ENCODE assay signal across 1 cellular context in the genomic region with DNA sequence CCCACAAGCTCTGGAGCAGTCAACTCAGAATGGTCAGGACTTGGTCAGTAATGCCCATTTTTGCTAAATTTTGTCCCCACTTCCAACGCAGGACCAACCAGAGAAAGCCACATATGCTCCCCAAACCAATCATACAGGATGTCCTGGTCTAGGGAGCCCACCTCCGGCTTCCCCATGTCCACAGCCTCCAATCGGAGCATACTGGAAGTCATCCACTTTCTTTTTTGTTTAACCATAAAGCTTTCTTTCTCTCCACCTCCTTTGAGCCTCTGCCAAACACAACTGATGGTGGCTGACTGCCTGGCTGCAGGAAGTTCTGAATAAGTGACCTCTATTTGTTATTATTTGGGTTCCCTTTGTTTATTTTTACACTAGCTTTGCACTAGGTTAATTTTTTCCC.
TF ChIP-seq lines count a peak whose summit lies in the region.

No MANE protein-coding gene starts in this region.

TF ChIP-seq in HepG2, 621 proteins besides CTCF, POLR2A, EP300 and RAD21:
- TF ChIP-seq, protein P1, sequence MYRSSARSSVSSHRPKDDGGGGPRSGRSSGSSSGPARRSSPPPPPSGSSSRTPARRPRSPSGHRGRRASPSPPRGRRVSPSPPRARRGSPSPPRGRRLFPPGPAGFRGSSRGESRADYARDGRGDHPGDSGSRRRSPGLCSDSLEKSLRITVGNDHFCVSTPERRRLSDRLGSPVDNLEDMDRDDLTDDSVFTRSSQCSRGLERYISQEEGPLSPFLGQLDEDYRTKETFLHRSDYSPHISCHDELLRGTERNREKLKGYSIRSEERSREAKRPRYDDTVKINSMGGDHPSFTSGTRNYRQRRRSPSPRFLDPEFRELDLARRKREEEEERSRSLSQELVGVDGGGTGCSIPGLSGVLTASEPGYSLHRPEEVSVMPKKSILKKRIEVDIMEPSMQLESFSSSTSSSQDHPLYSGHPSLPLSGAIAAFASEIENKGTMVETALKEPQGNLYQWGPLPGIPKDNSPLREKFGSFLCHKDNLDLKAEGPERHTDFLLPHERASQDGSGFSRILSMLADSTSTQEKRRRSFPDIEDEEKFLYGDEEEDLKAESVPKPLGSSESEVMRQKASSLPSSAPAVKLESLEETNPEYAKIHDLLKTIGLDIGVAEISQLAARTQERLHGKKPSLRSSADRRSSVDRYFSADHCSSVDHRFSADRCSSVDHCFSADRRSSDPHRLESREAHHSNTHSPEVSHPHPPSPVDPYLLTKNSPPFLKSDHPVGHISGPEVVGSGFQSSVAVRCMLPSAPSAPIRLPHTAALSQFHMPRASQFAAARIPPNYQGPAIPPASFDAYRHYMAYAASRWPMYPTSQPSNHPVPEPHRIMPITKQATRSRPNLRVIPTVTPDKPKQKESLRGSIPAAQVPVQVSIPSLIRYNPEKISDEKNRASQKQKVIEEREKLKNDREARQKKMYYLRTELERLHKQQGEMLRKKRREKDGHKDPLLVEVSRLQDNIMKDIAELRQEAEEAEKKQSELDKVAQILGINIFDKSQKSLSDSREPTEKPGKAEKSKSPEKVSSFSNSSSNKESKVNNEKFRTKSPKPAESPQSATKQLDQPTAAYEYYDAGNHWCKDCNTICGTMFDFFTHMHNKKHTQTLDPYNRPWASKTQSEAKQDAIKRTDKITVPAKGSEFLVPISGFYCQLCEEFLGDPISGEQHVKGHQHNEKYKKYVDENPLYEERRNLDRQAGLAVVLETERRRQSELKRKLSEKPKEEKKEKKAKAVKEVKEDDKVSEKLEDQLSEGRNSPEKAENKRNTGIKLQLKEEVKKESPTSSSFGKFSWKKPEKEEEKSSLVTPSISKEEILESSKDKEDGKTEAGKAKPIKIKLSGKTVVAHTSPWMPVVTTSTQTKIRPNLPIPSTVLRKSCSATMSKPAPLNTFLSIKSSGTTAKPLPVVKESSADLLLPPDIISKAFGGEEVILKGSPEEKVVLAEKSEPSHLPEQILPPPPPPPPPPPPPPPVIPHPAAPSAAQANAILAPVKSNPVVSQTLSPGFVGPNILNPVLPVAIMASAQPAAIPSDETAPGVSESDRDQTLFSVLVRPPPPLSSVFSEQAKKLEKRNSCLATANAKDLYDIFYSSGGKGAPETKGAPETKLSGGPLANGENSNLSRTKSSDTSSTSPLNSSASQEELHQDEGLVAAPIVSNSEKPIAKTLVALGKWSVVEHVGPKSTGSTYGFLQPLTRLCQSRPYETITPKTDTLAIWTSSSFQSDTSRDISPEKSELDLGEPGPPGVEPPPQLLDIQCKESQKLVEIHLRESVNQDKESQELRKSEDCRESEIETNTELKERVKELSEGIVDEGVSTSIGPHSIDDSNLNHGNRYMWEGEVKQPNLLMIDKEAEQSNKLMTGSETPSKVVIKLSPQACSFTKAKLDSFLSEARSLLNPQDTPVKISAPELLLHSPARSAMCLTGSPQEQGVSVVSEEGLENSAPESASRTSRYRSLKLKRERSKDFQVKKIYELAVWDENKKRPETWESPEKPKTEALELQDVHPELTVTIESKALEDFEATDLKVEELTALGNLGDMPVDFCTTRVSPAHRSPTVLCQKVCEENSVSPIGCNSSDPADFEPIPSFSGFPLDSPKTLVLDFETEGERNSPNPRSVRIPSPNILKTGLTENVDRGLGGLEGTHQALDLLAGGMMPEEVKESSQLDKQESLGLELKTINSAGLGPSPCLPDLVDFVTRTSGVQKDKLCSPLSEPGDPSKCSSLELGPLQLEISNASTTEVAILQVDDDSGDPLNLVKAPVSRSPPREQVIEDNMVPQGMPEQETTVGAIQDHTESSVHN (CRISPR knock-in tag; IDR thresholded peaks at IDR 0.05), result no peak
- TF ChIP-seq ZSCAN20 (CRISPR knock-in tag; IDR thresholded peaks at IDR 0.05; ENCODE audit: borderline replicate concordance) (no peak), ZC3H4 (CRISPR knock-in tag; IDR thresholded peaks at IDR 0.05; ENCODE audit: borderline replicate concordance) (no peak), ZSCAN12 (CRISPR knock-in tag; IDR thresholded peaks at IDR 0.05) (no peak), NCOA5 (CRISPR knock-in tag; IDR thresholded peaks at IDR 0.05) (no peak), EED (CRISPR knock-in tag; IDR thresholded peaks at IDR 0.05) (no peak), ZNF782 (CRISPR knock-in tag; IDR thresholded peaks at IDR 0.05; ENCODE audit: borderline replicate concordance) (no peak), ZSCAN29 (CRISPR knock-in tag; conservative IDR thresholded peaks at IDR 0.05) (no peak), YEATS2 (CRISPR knock-in tag; IDR thresholded peaks at IDR 0.05; ENCODE audit: borderline replicate concordance) (no peak), PHF20 (CRISPR knock-in tag; IDR thresholded peaks at IDR 0.05) (no peak)
- TF ChIP-seq, protein P2, sequence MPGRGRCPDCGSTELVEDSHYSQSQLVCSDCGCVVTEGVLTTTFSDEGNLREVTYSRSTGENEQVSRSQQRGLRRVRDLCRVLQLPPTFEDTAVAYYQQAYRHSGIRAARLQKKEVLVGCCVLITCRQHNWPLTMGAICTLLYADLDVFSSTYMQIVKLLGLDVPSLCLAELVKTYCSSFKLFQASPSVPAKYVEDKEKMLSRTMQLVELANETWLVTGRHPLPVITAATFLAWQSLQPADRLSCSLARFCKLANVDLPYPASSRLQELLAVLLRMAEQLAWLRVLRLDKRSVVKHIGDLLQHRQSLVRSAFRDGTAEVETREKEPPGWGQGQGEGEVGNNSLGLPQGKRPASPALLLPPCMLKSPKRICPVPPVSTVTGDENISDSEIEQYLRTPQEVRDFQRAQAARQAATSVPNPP (CRISPR knock-in tag; IDR thresholded peaks at IDR 0.05), result no peak
